In the genomic region with DNA sequence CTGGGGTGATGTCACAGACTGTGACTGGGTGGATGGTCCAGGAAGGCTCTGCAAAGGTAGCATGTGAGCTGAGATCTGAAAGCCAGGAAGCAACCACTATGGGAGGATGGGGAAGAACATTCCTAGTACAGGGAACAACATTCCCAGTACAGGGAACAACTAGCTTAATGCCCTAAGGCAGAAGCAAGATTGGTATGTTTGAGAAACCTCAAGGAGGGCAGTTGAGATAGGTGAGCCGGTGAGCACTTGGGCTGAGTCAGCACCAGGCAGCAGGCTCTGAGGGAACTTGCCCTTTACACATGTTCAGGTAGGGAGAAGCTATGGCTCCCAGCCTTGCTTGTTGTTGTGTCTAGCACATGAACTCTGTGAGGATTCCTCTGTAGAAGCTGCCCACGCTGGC, we compare ENCODE assay signal across 13 cellular contexts. TPM values are rescaled to one million over a fixed set of nuclear protein-coding genes. Genes with fewer than 3 reads are reported as not detected.
DNase-seq lines count a peak whose midpoint lies in the region; FAIRE-seq and TF ChIP-seq lines count a peak whose summit lies in the region.
"Had no signal": no experiment of that assay in that cellular context is flagged by ENCODE, and none has a peak within 500 bp of the region (broad histone marks: within the 10 kb centered on the region; RNA-seq: fewer than 3 reads in every experiment).

No MANE protein-coding gene starts in this region.

- no peak overlapping the region for H3K4me3 ChIP-seq in bronchial epithelial cell (ENCODE audit: low read depth, low read length)
- H3K4me3 ChIP-seq: GM23338 had no signal

- no peaks in the 10 kb centered on the region for H3K27me3 ChIP-seq in bronchial epithelial cell (ENCODE audit: control insufficient read depth, insufficient read depth, low read length)

- no peak for FAIRE-seq in bronchial epithelial cell (lab: Jason Lieb, UNC)
- FAIRE-seq: A204.1 had no signal

- no peak for TF ChIP-seq CTCF in RWPE1 (conservative IDR thresholded peaks at IDR 0.05; ENCODE audit: low read depth)
- TF ChIP-seq CTCF in bronchial epithelial cell (IDR thresholded peaks at IDR 0.05; ENCODE audit: insufficient read depth, low read length, severe bottlenecking), result no peak
- no peak for TF ChIP-seq CTCF in GM10266 (IDR thresholded peaks at IDR 0.05; ENCODE audit: control insufficient read depth, insufficient read depth, low read depth, missing control alignments)

- peak; percentile 55 for DNase-seq in RWPE1 (ENCODE audit: low spot score)
- peak; percentile 61 for DNase-seq in bronchial epithelial cell (ENCODE audit: low read depth)
- peak; percentile 73 for DNase-seq in islet precursor cell
- no peak for DNase-seq in KG1 (lab: John Stamatoyannopoulos, UW)
- no peak for DNase-seq in COLO668 (lab: John Stamatoyannopoulos, UW; ENCODE audit: unreplicated experiment)
- DNase-seq in GM10266 (ENCODE audit: extremely low spot score), result no peak
- DNase-seq in AG08395 (ENCODE audit: low spot score), result no peak
- DNase-seq: Caco-2; CD8-positive, alpha-beta T cell; GF-D8; H7 had no signal

- POLR2A ChIA-PET in RWPE1 (lab: Yijun Ruan, JAX; ENCODE audit: low non-redundant PET), result no interaction called here

- no peak overlapping the region for H3K27ac ChIP-seq in RWPE1

- CTCF ChIA-PET in RWPE1 (lab: Yijun Ruan, JAX), result no interaction called here

- no peaks in the 10 kb centered on the region for H3K36me3 ChIP-seq in bronchial epithelial cell (ENCODE audit: control insufficient read depth, insufficient read depth, low read length)

RNA-seq across cellular contexts. Expression of a gene that starts 24.2 kb away (rescaled TPM):
- under 0.01 TPM in 1 of 2 replicates, not detected in the other for total RNA-seq in bronchial epithelial cell
- total RNA-seq: CD8-positive, alpha-beta T cell had no signal

Comparison
In these comparisons a context has a peak if more than half of its experiments do, and no peak if none do; other contexts are left out.
1. DNase-seq: peak in RWPE1 (single experiment), bronchial epithelial cell (single experiment) and islet precursor cell (single experiment); none in KG1 (single experiment), COLO668 (single experiment), GM10266 (single experiment) and AG08395 (single experiment).